Comparison of ENCODE assay signal across 8 cellular contexts in genomic region chr1:43708006-43708412, GRCh38. TPM values are rescaled to one million over a fixed set of nuclear protein-coding genes. Genes with fewer than 3 reads are reported as not detected.
DNase-seq lines count a peak whose midpoint lies in the region; ATAC-seq and TF ChIP-seq lines count a peak whose summit lies in the region.

No MANE protein-coding gene starts in this region.

- H3F3A ChIP-seq in Loucy (ENCODE audit: low read depth), result no peaks in the 10 kb centered on the region

- peak overlapping the region; percentile 71 for H3K4me2 ChIP-seq in Loucy (ENCODE audit: low read depth, low read length, poor library complexity, severe bottlenecking)
- H3K4me2 ChIP-seq in mammary epithelial cell (ENCODE audit: insufficient read depth, low read depth, low read length), result peak overlapping the region; percentile 95

- WGBS in mammary epithelial cell (ENCODE audit: low coverage, missing lambda C conversion rate), result 0% methylated on average over 8 of the region's 14 CpGs

- H3K9ac ChIP-seq in ES-I3 (ENCODE audit: low read depth, low read length) (peak overlapping the region; percentile 73), Loucy (ENCODE audit: low read depth, low read length, poor library complexity, severe bottlenecking) (peak overlapping the region; percentile 94), mammary epithelial cell (ENCODE audit: insufficient read depth, low read length) (peak overlapping the region; percentile 84), mucosa of rectum (ENCODE audit: low read depth in 1 of 2, low read length in 2 of 2) (peak overlapping the region; percentile 67 to 70)

- in situ Hi-C loops in mammary epithelial cell (cut with MboI; ENCODE audit: low sequenced_read_pairs in 2 of 2), result no loop called here

- no peaks in the 10 kb centered on the region for H3K9me2 ChIP-seq in Loucy (replicated peaks; ENCODE audit: low read depth, low read length)

- no peak for DNase-seq in mammary epithelial cell
- DNase-seq in NCI-H1930 (lab: John Stamatoyannopoulos, UW), result no peak
- DNase-seq in activated CD4-positive, alpha-beta T cell treated with anti-CD3 and anti-CD28 coated beads, Interleukin-2, amount 50 U/mL, for 48 hours, result no peak

- H3K4me1 ChIP-seq in ES-I3 (ENCODE audit: insufficient read depth, low read length), result peaks cover 5% of the 10 kb centered on the region; the same call in 1 of the 2 replicates
- H3K4me1 ChIP-seq in Loucy (ENCODE audit: insufficient read depth, low read length, poor library complexity, severe bottlenecking), result peaks cover 49% of the 10 kb centered on the region
- H3K4me1 ChIP-seq in mammary epithelial cell (ENCODE audit: insufficient read depth, low read length), result peaks cover 42% of the 10 kb centered on the region
- peaks cover 9 to 14% of the 10 kb centered on the region in 2 donors for H3K4me1 ChIP-seq in mucosa of rectum (ENCODE audit: control insufficient read depth in 2 of 2, insufficient read depth in 2 of 2, low read length in 2 of 2)

- intact Hi-C loops in mammary epithelial cell (cut with micrococcal nuclease), result loop anchor here (5.0 to 10.0 kb wide), 2 partner anchors 324 to 333 kb away; partner anchors contain the start of gene SLC6A9

- H2AFZ ChIP-seq in Loucy (ENCODE audit: low read length) (peak overlapping the region; percentile 29; the same call in 1 of the 2 replicates), mammary epithelial cell (ENCODE audit: low read depth, low read length) (peak overlapping the region; percentile 72)

- H3K36me3 ChIP-seq in ES-I3 (ENCODE audit: insufficient read depth, low read length), result peaks cover 7% of the 10 kb centered on the region
- peaks cover 26% of the 10 kb centered on the region; the same call in 1 of the 2 replicates for H3K36me3 ChIP-seq in Loucy (ENCODE audit: insufficient read depth, low read length)
- peaks cover 16% of the 10 kb centered on the region for H3K36me3 ChIP-seq in mammary epithelial cell (ENCODE audit: insufficient read depth, low read length)
- H3K36me3 ChIP-seq in mucosa of rectum (ENCODE audit: control insufficient read depth in 2 of 2, insufficient read depth in 2 of 2, low read length in 2 of 2), result peaks cover 18 to 22% of the 10 kb centered on the region in 2 donors

- H3K4me3 ChIP-seq in Loucy (ENCODE audit: low read length, poor library complexity, severe bottlenecking) (peak overlapping the region; percentile 85), mammary epithelial cell (replicated peaks in 1 of 3; ENCODE audit: insufficient read depth in 1 of 3, low read depth in 2 of 3, low read length in 3 of 3) (peak overlapping the region; percentile 65 to 89 (median 76)), mucosa of rectum (ENCODE audit: low read length in 2 of 2) (peak overlapping the region; percentile 78 to 85)

- no peaks in the 10 kb centered on the region for H4K20me1 ChIP-seq in Loucy (ENCODE audit: insufficient read depth, low read length, poor library complexity, severe bottlenecking)
- no peaks in the 10 kb centered on the region for H4K20me1 ChIP-seq in mammary epithelial cell (ENCODE audit: insufficient read depth, low read length)

- ATAC-seq in GM21723 (IDR thresholded peaks at IDR 0.05; ENCODE audit: unreplicated experiment) (no peak), GM21381 (IDR thresholded peaks at IDR 0.05; ENCODE audit: unreplicated experiment) (no peak)

- CTCF ChIA-PET in mammary epithelial cell (lab: Charles Lee; ENCODE audit: low non-redundant PET), result no interaction called here

- TF ChIP-seq CTCF in Loucy (conservative IDR thresholded peaks at IDR 0.05; ENCODE audit: low read length) (no peak), mammary epithelial cell (conservative IDR thresholded peaks at IDR 0.05 in 1 of 2, IDR thresholded peaks at IDR 0.05 in 1 of 2; ENCODE audit: extremely low read depth in 1 of 2, insufficient read depth in 1 of 2, low read depth in 1 of 2, low read length in 2 of 2) (no peak)

- peak overlapping the region; percentile 56 for H3K27ac ChIP-seq in mammary epithelial cell (ENCODE audit: insufficient read depth, low read depth, low read length)
- peak overlapping the region in 1 of 2 donors; percentile 58 for H3K27ac ChIP-seq in mucosa of rectum (ENCODE audit: low read depth in 2 of 2, low read length in 2 of 2)

- H3K27me3 ChIP-seq in Loucy (ENCODE audit: insufficient read depth, low read length, poor library complexity, severe bottlenecking), result no peaks in the 10 kb centered on the region
- H3K27me3 ChIP-seq in mammary epithelial cell (ENCODE audit: insufficient read depth, low read length), result no peaks in the 10 kb centered on the region
- H3K27me3 ChIP-seq in mucosa of rectum (ENCODE audit: control insufficient read depth in 2 of 2, insufficient read depth in 2 of 2, low read length in 2 of 2), result no peaks in the 10 kb centered on the region

- dilution Hi-C loops in mammary epithelial cell (cut with HindIII; ENCODE audit: low sequenced_read_pairs), result loop anchor here (5.0 kb wide), 2 partner anchors 54 to 86 kb away; no protein-coding TSS in a partner anchor

- TSS peak; percentile 17 for BruUV-seq in mammary epithelial cell (replicated peaks; lab: Mats Ljungman, UMichigan)

- H3K79me2 ChIP-seq in Loucy (ENCODE audit: insufficient read depth, low read length) (peaks cover 59% of the 10 kb centered on the region), mammary epithelial cell (ENCODE audit: insufficient read depth, low read length) (peaks cover 48% of the 10 kb centered on the region)

- H3K9me3 ChIP-seq in ES-I3 (ENCODE audit: control insufficient read depth, insufficient read depth, low read length) (no peaks in the 10 kb centered on the region), Loucy (ENCODE audit: insufficient read depth, low read depth, low read length) (no peaks in the 10 kb centered on the region), mammary epithelial cell (replicated peaks; ENCODE audit: insufficient read depth, low read length) (no peaks in the 10 kb centered on the region), mucosa of rectum (ENCODE audit: control insufficient read depth in 2 of 2, low read length in 2 of 2) (no peaks in the 10 kb centered on the region)

RNA-seq across cellular contexts. Expression of gene ST3GAL3, which starts 0.7 kb away (rescaled TPM):
- total RNA-seq in mammary epithelial cell, result 10 to 100 TPM; 10.7 to 20.2 TPM
- 7.8 TPM for polyA plus RNA-seq in mammary epithelial cell
- polyA minus RNA-seq in mammary epithelial cell, result 60.4 TPM

RNA-seq across cellular contexts. Expression of gene KDM4A, which starts 58.1 kb away (rescaled TPM):
- total RNA-seq in mammary epithelial cell, result 10 to 100 TPM; 52.5 to 59.7 TPM
- 18.3 TPM for polyA plus RNA-seq in mammary epithelial cell
- 85.9 TPM for polyA minus RNA-seq in mammary epithelial cell
